Comparison of ENCODE assay signal across 6 cellular contexts in the genomic region with DNA sequence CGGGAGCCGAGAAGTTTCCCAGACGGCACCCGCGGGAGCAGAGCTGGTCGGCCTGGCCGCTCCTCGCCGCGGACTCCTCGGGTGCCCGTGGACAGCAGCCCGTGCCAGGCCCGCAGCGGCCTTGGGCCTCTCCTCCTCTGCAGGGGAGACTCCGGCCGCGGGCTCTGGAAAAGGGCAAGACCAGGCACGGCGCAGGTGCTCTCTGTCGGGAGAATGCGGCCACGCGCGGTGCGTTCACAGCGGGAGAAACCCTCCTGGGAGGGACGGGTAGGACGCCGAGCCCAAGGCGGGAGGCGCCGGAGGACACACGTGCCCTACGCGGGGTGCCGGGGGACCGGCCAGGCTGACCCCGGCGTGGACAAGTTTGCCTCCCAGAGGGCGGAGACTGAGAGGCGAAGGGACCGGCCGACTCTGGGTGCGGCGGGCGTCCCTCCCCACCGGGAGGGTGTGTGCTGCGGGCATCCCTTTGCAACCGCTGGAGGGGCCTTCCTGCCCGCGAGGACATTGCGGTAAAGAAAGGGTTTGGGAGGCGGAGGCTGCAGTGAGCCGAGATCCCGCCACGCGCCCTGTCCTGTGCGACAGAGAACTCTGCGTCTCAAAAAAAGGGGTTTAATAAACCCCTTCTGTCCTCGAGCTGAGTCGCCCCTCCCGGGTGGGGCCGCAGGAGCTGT. TPM values are rescaled to one million over a fixed set of nuclear protein-coding genes. Genes with fewer than 3 reads are reported as not detected.
A peak's percentile ranks its signal among the peaks of the same experiment; 100 is the strongest.
DNase-seq lines count a peak whose midpoint lies in the region; ATAC-seq and TF ChIP-seq lines count a peak whose summit lies in the region.

No MANE protein-coding gene starts in this region.

- no peaks in the 10 kb centered on the region for H3K9me3 ChIP-seq in HUES64 (ENCODE audit: insufficient read depth, low read depth, low read length)
- H3K9me3 ChIP-seq in prostate gland, result no peaks in the 10 kb centered on the region
- H3K9me3 ChIP-seq in WERI-Rb-1 (ENCODE audit: severe bottlenecking), result no peaks in the 10 kb centered on the region

- peak; percentile 3 for ATAC-seq in effector memory CD8-positive, alpha-beta T cell (replicated peaks)
- no peak for ATAC-seq in GM18867 (IDR thresholded peaks at IDR 0.05; ENCODE audit: unreplicated experiment)

- peak overlapping the region; percentile 95 to 97 for H3K27ac Mint-ChIP-seq in effector memory CD8-positive, alpha-beta T cell

- H3K4me1 Mint-ChIP-seq in effector memory CD8-positive, alpha-beta T cell (ENCODE audit: low read depth in 2 of 2), result peaks cover 48 to 56% of the 10 kb centered on the region in 2 donors

- H3K27ac ChIP-seq in HUES64 (ENCODE audit: low read depth, low read length), result peak overlapping the region; percentile 84
- peak overlapping the region; percentile 37 to 86 for H3K27ac ChIP-seq in prostate gland
- H3K27ac ChIP-seq in WERI-Rb-1, result no peak overlapping the region

- H3K9ac ChIP-seq in HUES64 (ENCODE audit: low read depth, low read length), result peak overlapping the region; percentile 73

- intact Hi-C loops in prostate gland (cut with DNase I), result no loop called here

- H3K36me3 Mint-ChIP-seq in effector memory CD8-positive, alpha-beta T cell (ENCODE audit: insufficient read depth), result peaks cover 55% of the 10 kb centered on the region

- TF ChIP-seq CTCF in prostate gland (IDR thresholded peaks at IDR 0.05) (no peak), WERI-Rb-1 (IDR thresholded peaks at IDR 0.05; ENCODE audit: low read depth, low read length) (no peak)

- H3K4me3 ChIP-seq in HUES64 (ENCODE audit: low read length) (peak overlapping the region; percentile 67), prostate gland (peak overlapping the region; percentile 8 to 41), WERI-Rb-1 (ENCODE audit: low read depth, low read length) (no peak overlapping the region)

- H3K36me3 ChIP-seq in HUES64 (ENCODE audit: insufficient read depth, low read length), result peaks cover 7% of the 10 kb centered on the region; the same call in 1 of the 2 replicates
- no peaks in the 10 kb centered on the region for H3K36me3 ChIP-seq in prostate gland
- H3K36me3 ChIP-seq in WERI-Rb-1, result no peaks in the 10 kb centered on the region

- peak; percentile 25 for TF ChIP-seq POLR2A in prostate gland (IDR thresholded peaks at IDR 0.05)

- peak in 2 of 3 experiments; percentile 46 to 47 for DNase-seq in effector memory CD8-positive, alpha-beta T cell
- no peak for DNase-seq in prostate gland (ENCODE audit: low spot score)
- DNase-seq in WERI-Rb-1, result no peak
- no peak for DNase-seq in NCI-H2227 treated with DMSO at 0.1 percent for 48 hours (lab: John Stamatoyannopoulos, UW)

- 2% methylated on average over 64 of the region's 64 CpGs for WGBS in HUES64
- WGBS in prostate gland, result 35% methylated on average over 64 of the region's 64 CpGs

- H3K4me1 ChIP-seq in HUES64 (ENCODE audit: insufficient read depth, low read length), result peaks cover 33% of the 10 kb centered on the region
- peaks cover 16% of the 10 kb centered on the region for H3K4me1 ChIP-seq in prostate gland (replicated peaks)

- H3K4me3 Mint-ChIP-seq in effector memory CD8-positive, alpha-beta T cell, result peak overlapping the region; percentile 95 to 97

- peaks cover 32% of the 10 kb centered on the region for H3K27me3 ChIP-seq in HUES64 (ENCODE audit: insufficient read depth, low read length)
- no peaks in the 10 kb centered on the region for H3K27me3 ChIP-seq in prostate gland (replicated peaks; ENCODE audit: insufficient read depth)
- H3K27me3 ChIP-seq in WERI-Rb-1 (ENCODE audit: insufficient read depth, low read depth, severe bottlenecking), result no peaks in the 10 kb centered on the region

- H3K27me3 Mint-ChIP-seq in effector memory CD8-positive, alpha-beta T cell, result no peaks in the 10 kb centered on the region

- no peaks in the 10 kb centered on the region for H3K9me3 Mint-ChIP-seq in effector memory CD8-positive, alpha-beta T cell

RNA-seq across cellular contexts. Expression of a gene that starts 2.3 kb away (rescaled TPM):
- polyA plus RNA-seq in HUES64 (2013, experiment 1 of 2), result 343 TPM
- polyA plus RNA-seq in HUES64 (2013, experiment 2 of 2), result 396 TPM
- 100 to 1,000 TPM in 1 of 2 donors, 10 to 100 TPM in 1; 73.9 to 182 TPM for total RNA-seq in prostate gland

RNA-seq across cellular contexts. Expression of a gene that starts 4.5 kb away (rescaled TPM):
- polyA plus RNA-seq in HUES64 (2013, experiment 1 of 2), result 177 TPM
- polyA plus RNA-seq in HUES64 (2013, experiment 2 of 2), result 210 TPM
- total RNA-seq in prostate gland, result 100 to 1,000 TPM; 123 to 477 TPM

RNA-seq across cellular contexts. Expression of a gene that starts 8.6 kb away (rescaled TPM):
- polyA plus RNA-seq in HUES64 (2013, experiment 1 of 2), result 152 TPM
- polyA plus RNA-seq in HUES64 (2013, experiment 2 of 2), result 233 TPM
- 100 to 1,000 TPM in 1 of 2 donors, 10 to 100 TPM in 1; 96.6 to 149 TPM for total RNA-seq in prostate gland

RNA-seq across cellular contexts. Expression of a gene that starts 16.8 kb away (rescaled TPM):
- polyA plus RNA-seq in HUES64 (2013, experiment 1 of 2), result not detected
- polyA plus RNA-seq in HUES64 (2013, experiment 2 of 2), result not detected
- not detected for total RNA-seq in prostate gland

RNA-seq across cellular contexts. Expression of a gene that starts 27.2 kb away (rescaled TPM):
- polyA plus RNA-seq in HUES64 (2013, experiment 1 of 2), result 16.6 TPM
- polyA plus RNA-seq in HUES64 (2013, experiment 2 of 2), result 19.9 TPM
- 10 to 100 TPM; 18.4 to 63.1 TPM for total RNA-seq in prostate gland

Comparison
In these comparisons a context has a peak if more than half of its experiments do, and no peak if none do; other contexts are left out.
1. DNase-seq: peak in effector memory CD8-positive, alpha-beta T cell (2 of 3); none in prostate gland (single experiment), WERI-Rb-1 (single experiment) and NCI-H2227 treated with DMSO at 0.1 percent for 48 hours (single experiment).